11 cellular contexts compared by ENCODE assay signal in genomic region chr5:59037453-59038168, GRCh38.
DNase-seq lines count a peak whose midpoint lies in the region; ATAC-seq and TF ChIP-seq lines count a peak whose summit lies in the region.
"Had no signal": no experiment of that assay in that cellular context is flagged by ENCODE, and none has a peak within 500 bp of the region (broad histone marks: within the 10 kb centered on the region; RNA-seq: fewer than 3 reads in every experiment).

No MANE protein-coding gene starts in this region.

- no peaks in the 10 kb centered on the region for H3K27me3 ChIP-seq in AG04450 (ENCODE audit: control insufficient read depth, insufficient read depth, low read length)
- H3K27me3 ChIP-seq in HUES48 (ENCODE audit: control insufficient read depth, insufficient read depth, low read length) = peaks cover 52% of the 10 kb centered on the region
- H3K27me3 ChIP-seq in breast epithelium = peaks cover 0 to 9% of the 10 kb centered on the region in 2 donors

- CTCF ChIA-PET in AG04450 (lab: Charles Lee) = interaction anchor here (2.4 to 7.4 kb wide), 2 partner anchors 137 to 151 kb away, joined by 12 to 163 read pairs; no protein-coding TSS in a partner anchor

- intact Hi-C loops in breast epithelium (cut with DNase I; ENCODE audit: low total_unique reads) = no loop called here
- intact Hi-C loops in head of caudate nucleus (cut with DNase I) = no loop called here

- H3K4me3 ChIP-seq in AG04450 (ENCODE audit: low read depth, low read length) (peak overlapping the region; percentile 92), HUES48 (ENCODE audit: low read depth, low read length) (peak overlapping the region; percentile 76; the same call in 1 of the 2 replicates), breast epithelium (peak overlapping the region; percentile 65 to 87 (median 67))

- no peak overlapping the region for H3K27ac Mint-ChIP-seq in naive B cell

- no peak overlapping the region for H3K9ac ChIP-seq in HUES48 (ENCODE audit: low read depth, low read length)

- H3K4me1 Mint-ChIP-seq in naive B cell = peaks cover 19 to 26% (median 21%) of the 10 kb centered on the region in 3 donors

- H3K9me3 ChIP-seq in AG04450 (ENCODE audit: control insufficient read depth, insufficient read depth, low read length) (no peaks in the 10 kb centered on the region; the same call in 1 of the 2 replicates), HUES48 (ENCODE audit: control insufficient read depth, insufficient read depth, low read length) (no peaks in the 10 kb centered on the region), breast epithelium (no peaks in the 10 kb centered on the region)

- peak overlapping the region; percentile 7 to 92 (median 67) for H3K4me3 Mint-ChIP-seq in naive B cell

- TF ChIP-seq POLR2A in breast epithelium (IDR thresholded peaks at IDR 0.05) = no peak

- no peaks in the 10 kb centered on the region for H3K36me3 Mint-ChIP-seq in naive B cell

- DNase-seq in AG04450 (ENCODE audit: low read depth, low spot score) (no peak), breast epithelium (ENCODE audit: low spot score in 2 of 2) (no peak), naive B cell (no peak), head of caudate nucleus (no peak)
- DNase-seq: NCI-H1694; stimulated activated CD4-positive, alpha-beta T cell treated with anti-CD3 and anti-CD28 coated beads, Interleukin-4, amount 100 ng/mL, for 4 hours; WERI-Rb-1 had no signal

- H3K36me3 ChIP-seq in HUES48 (ENCODE audit: control insufficient read depth, insufficient read depth, low read length) (no peaks in the 10 kb centered on the region), breast epithelium (no peaks in the 10 kb centered on the region)
- H3K36me3 ChIP-seq: WERI-Rb-1 had no signal

- peaks cover 8 to 35% (median 34%) of the 10 kb centered on the region in 3 donors for H3K27me3 Mint-ChIP-seq in naive B cell

- ATAC-seq in naive B cell (ENCODE audit: low read depth in 2 of 2) = no peak
- ATAC-seq in GM21447 (IDR thresholded peaks at IDR 0.05; ENCODE audit: unreplicated experiment) = no peak
- ATAC-seq in GM21619 (IDR thresholded peaks at IDR 0.05; ENCODE audit: unreplicated experiment) = no peak
- no peak for ATAC-seq in HG03045 (IDR thresholded peaks at IDR 0.05; ENCODE audit: unreplicated experiment)

- H3K4me1 ChIP-seq in HUES48 (ENCODE audit: control insufficient read depth, insufficient read depth, low read length) = peaks cover 26% of the 10 kb centered on the region
- H3K4me1 ChIP-seq in breast epithelium = peaks cover 0 to 3% of the 10 kb centered on the region in 2 donors

- no peak for TF ChIP-seq CTCF in AG04450 (IDR thresholded peaks at IDR 0.05; ENCODE audit: low read depth, low read length)
- TF ChIP-seq CTCF in breast epithelium (IDR thresholded peaks at IDR 0.05) = no peak

- POLR2A ChIA-PET in AG04450 (lab: Yijun Ruan, JAX) = no interaction called here

- H3K27ac ChIP-seq in AG04450 (ENCODE audit: low read depth, low read length) = no peak overlapping the region
- no peak overlapping the region for H3K27ac ChIP-seq in HUES48 (ENCODE audit: low read depth, low read length)
- no peak overlapping the region for H3K27ac ChIP-seq in breast epithelium
- H3K27ac ChIP-seq: WERI-Rb-1 had no signal

- no peaks in the 10 kb centered on the region for H3K9me3 Mint-ChIP-seq in naive B cell
